Comparison of ENCODE assay signal across 15 cellular contexts in genomic region chr7:103765891-103766290, GRCh38.
DNase-seq lines count a peak whose midpoint lies in the region; ATAC-seq and TF ChIP-seq lines count a peak whose summit lies in the region.
"Had no signal": no experiment of that assay in that cellular context is flagged by ENCODE, and none has a peak within 500 bp of the region (broad histone marks: within the 10 kb centered on the region; RNA-seq: fewer than 3 reads in every experiment).

No MANE protein-coding gene starts in this region.

- H3K4me3 ChIP-seq in ectodermal cell (ENCODE audit: insufficient read depth, low read depth, low read length) = no peak overlapping the region
- no peak overlapping the region for H3K4me3 ChIP-seq in neural progenitor cell

- no peak overlapping the region for H2BK15ac ChIP-seq in H9 (ENCODE audit: low read depth, low read length)

- no peak overlapping the region for H3T11ph ChIP-seq in H9 (ENCODE audit: low read length)

- no peak overlapping the region for H2BK20ac ChIP-seq in H9 (ENCODE audit: low read depth, low read length, poor library complexity, severe bottlenecking)

- H4K8ac ChIP-seq in H9 (replicated peaks; ENCODE audit: insufficient read length, low read depth, low read length) = no peak overlapping the region

- H3K4me1 Mint-ChIP-seq in H9 (peaks cover 22 to 30% of the 10 kb centered on the region in 2 experiments), neural progenitor cell (peaks cover 35% of the 10 kb centered on the region)

- H3K4me1 ChIP-seq in H9 (ENCODE audit: insufficient read depth, low read length) (no peaks in the 10 kb centered on the region), ectodermal cell (ENCODE audit: control insufficient read depth, insufficient read depth, low read length) (peaks cover 17% of the 10 kb centered on the region), neural progenitor cell (peaks cover 23% of the 10 kb centered on the region)

- H3K79me1 ChIP-seq in H9 (ENCODE audit: insufficient read depth, low read depth, low read length, poor library complexity, severe bottlenecking) = no peaks in the 10 kb centered on the region

- peak overlapping the region; percentile 5 for H2BK120ac ChIP-seq in H9 (ENCODE audit: low read depth, low read length, poor library complexity, severe bottlenecking)

- H2AFZ ChIP-seq in H9 (ENCODE audit: low read length) (no peak overlapping the region), neural progenitor cell (replicated peaks) (no peak overlapping the region)

- H2AK5ac ChIP-seq in H9 (ENCODE audit: insufficient read length, low read length) = no peak overlapping the region

- H3K9me3 ChIP-seq in H9 (ENCODE audit: control insufficient read depth, low read depth, low read length) (no peaks in the 10 kb centered on the region), ectodermal cell (ENCODE audit: control insufficient read depth, low read length) (no peaks in the 10 kb centered on the region), neural progenitor cell (ENCODE audit: low read depth) (no peaks in the 10 kb centered on the region)

- no peak overlapping the region for H3K4ac ChIP-seq in H9 (ENCODE audit: low read depth, low read length)

- H3K36me3 ChIP-seq in ectodermal cell (ENCODE audit: control insufficient read depth, insufficient read depth, low read length) (no peaks in the 10 kb centered on the region), neural progenitor cell (no peaks in the 10 kb centered on the region)

- no peak overlapping the region for H3K9ac ChIP-seq in H9 (ENCODE audit: extremely low read depth, insufficient read length, low read length)
- no peak overlapping the region for H3K9ac ChIP-seq in neural progenitor cell

- H3K27me3 ChIP-seq in H9 (ENCODE audit: insufficient read depth, low read length) (no peaks in the 10 kb centered on the region), ectodermal cell (ENCODE audit: control insufficient read depth, insufficient read depth, low read length, poor library complexity, severe bottlenecking) (no peaks in the 10 kb centered on the region), neural progenitor cell (no peaks in the 10 kb centered on the region)

- H4K91ac ChIP-seq in H9 (ENCODE audit: insufficient read length, low read depth, low read length) = no peak overlapping the region

- no peak for DNase-seq in H9
- DNase-seq in NCI-H2227 (lab: John Stamatoyannopoulos, UW; ENCODE audit: unreplicated experiment) = peak; percentile 34
- DNase-seq in neural progenitor cell (ENCODE audit: low spot score) = peak; percentile 82
- DNase-seq in NK-92 (lab: John Stamatoyannopoulos, UW; ENCODE audit: unreplicated experiment) = no peak
- DNase-seq: COR-L47; KBM-7; NCI-H2081 treated with DMSO at 0.1 percent for 48 hours; NCI-H345; NCI-H526; NK-92 treated with Interleukin-12 subunit alpha and Interleukin-12 subunit beta, amount 100 ng/mL, for 24 hours; SIG-M5 had no signal

- H3K9me3 Mint-ChIP-seq in H9 (no peaks in the 10 kb centered on the region; a peak in 1 of 5 replicates), neural progenitor cell (no peaks in the 10 kb centered on the region)
- H3K9me3 Mint-ChIP-seq: T-helper 1 cell treated with Interleukin-12 subunit alpha and Interleukin-12 subunit beta and Interleukin-4 antibody, amounts not matched to agents 30 μg/mL and 1 μg/mL, for 36 hours had no signal

- H3K27ac Mint-ChIP-seq in H9 = peak overlapping the region in 2 of 3 experiments; percentile 25 to 63; a peak in 1 of 7 replicates
- no peak overlapping the region for H3K27ac Mint-ChIP-seq in neural progenitor cell
- H3K27ac Mint-ChIP-seq: T-helper 1 cell treated with Interleukin-12 subunit alpha and Interleukin-12 subunit beta and Interleukin-4 antibody, amounts not matched to agents 30 μg/mL and 1 μg/mL, for 36 hours had no signal

- ATAC-seq in HG02678 (IDR thresholded peaks at IDR 0.05; ENCODE audit: unreplicated experiment) (no peak), GM19463 (IDR thresholded peaks at IDR 0.05; ENCODE audit: unreplicated experiment) (no peak)

- no peak overlapping the region for H3K56ac ChIP-seq in H9 (ENCODE audit: insufficient read length, low read depth, low read length)

- WGBS in H9 (ENCODE audit: extremely low coverage, insufficient read length, low lambda C conversion rate) = no CpG with 5 or more reads among the region's 3 CpGs
- 0% methylated on average over 3 of the region's 3 CpGs for WGBS in ectodermal cell, 2 experiments

- no peaks in the 10 kb centered on the region for H3K23me2 ChIP-seq in H9 (ENCODE audit: insufficient read length, low read depth, low read length, poor library complexity, severe bottlenecking)

- no peak overlapping the region for H3K27ac ChIP-seq in H9 (ENCODE audit: insufficient read length, low read depth, low read length)
- peak overlapping the region; percentile 66 for H3K27ac ChIP-seq in ectodermal cell (ENCODE audit: insufficient read depth, low read depth, low read length, poor library complexity, severe bottlenecking)
- H3K27ac ChIP-seq in neural progenitor cell = no peak overlapping the region

- H3K4me2 ChIP-seq in H9 (ENCODE audit: insufficient read depth, insufficient read length, low read length) (no peak overlapping the region), neural progenitor cell (peak overlapping the region; percentile 59)

- H3K14ac ChIP-seq in H9 (ENCODE audit: insufficient read depth, low read length) = no peak overlapping the region

- peaks cover 2% of the 10 kb centered on the region; the same call in 1 of the 2 replicates for H3K27me3 Mint-ChIP-seq in H9 (ENCODE audit: low read depth)
- peaks cover 12% of the 10 kb centered on the region for H3K27me3 Mint-ChIP-seq in neural progenitor cell (ENCODE audit: insufficient read depth, low read depth)

- H3K79me2 ChIP-seq in H9 (ENCODE audit: insufficient read depth, low read length) = no peaks in the 10 kb centered on the region
- no peaks in the 10 kb centered on the region for H3K79me2 ChIP-seq in neural progenitor cell (ENCODE audit: low read depth)

- H2BK5ac ChIP-seq in H9 (ENCODE audit: insufficient read length, low read length) = no peak overlapping the region

- no peaks in the 10 kb centered on the region for H4K20me1 ChIP-seq in H9 (ENCODE audit: control insufficient read depth, insufficient read depth, insufficient read length)
- no peaks in the 10 kb centered on the region for H4K20me1 ChIP-seq in neural progenitor cell (ENCODE audit: low read depth)

- H3K23ac ChIP-seq in H9 (ENCODE audit: insufficient read length, low read depth, low read length) = no peak overlapping the region

- H3K36me3 Mint-ChIP-seq in H9 (ENCODE audit: insufficient read depth in 1 of 3, low read depth in 3 of 3) = no peaks in the 10 kb centered on the region
- H3K36me3 Mint-ChIP-seq in neural progenitor cell = no peaks in the 10 kb centered on the region

- H4K5ac ChIP-seq in H9 (ENCODE audit: insufficient read length, low read depth, low read length) = no peak overlapping the region

- no peak overlapping the region for H2BK12ac ChIP-seq in H9 (ENCODE audit: insufficient read length, low read depth, low read length)

- TF ChIP-seq CTCF in H9 (conservative IDR thresholded peaks at IDR 0.05) (no peak), neural progenitor cell (IDR thresholded peaks at IDR 0.05) (no peak)

- H3K18ac ChIP-seq in H9 (ENCODE audit: insufficient read length, low read depth, low read length) = no peak overlapping the region

- H3K4me3 Mint-ChIP-seq in H9 (no peak overlapping the region), neural progenitor cell (no peak overlapping the region)
- H3K4me3 Mint-ChIP-seq: T-helper 1 cell treated with Interleukin-12 subunit alpha and Interleukin-12 subunit beta and Interleukin-4 antibody, amounts not matched to agents 30 μg/mL and 1 μg/mL, for 36 hours had no signal

- peaks cover 5% of the 10 kb centered on the region for H3F3A ChIP-seq in neural progenitor cell (ENCODE audit: low read depth)

Comparison
In these comparisons a context has a peak if more than half of its experiments do, and no peak if none do; other contexts are left out.
1. DNase-seq: peak in NCI-H2227 (single experiment) and neural progenitor cell (single experiment); none in H9 (single experiment) and NK-92 (single experiment).